ENCODE assay signal across 18 cellular contexts in the genomic region with DNA sequence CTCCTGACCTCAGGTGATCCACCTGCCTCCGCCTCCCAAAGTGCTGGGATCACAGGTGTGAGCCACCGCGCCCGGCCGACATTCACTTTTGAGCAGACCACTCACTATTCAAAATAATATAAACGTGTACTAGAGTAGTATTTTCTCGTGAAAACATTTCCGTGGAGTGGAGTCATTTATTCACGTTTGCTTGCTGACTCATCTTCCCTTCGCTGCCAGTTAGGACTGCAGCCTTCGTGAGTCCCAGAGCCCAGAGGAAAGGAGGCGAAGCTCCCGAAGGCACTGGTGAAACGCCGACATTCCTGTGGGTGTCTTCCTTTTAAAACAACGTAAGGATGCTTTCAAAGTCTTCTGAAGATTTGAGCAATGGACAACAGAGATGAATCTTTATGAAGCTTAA. TPM values are rescaled to one million over a fixed set of nuclear protein-coding genes. Genes with fewer than 3 reads are reported as not detected.
A peak's percentile ranks its signal among the peaks of the same experiment; 100 is the strongest.
DNase-seq lines count a peak whose midpoint lies in the region; ATAC-seq, FAIRE-seq and TF ChIP-seq lines count a peak whose summit lies in the region.
"Had no signal": no experiment of that assay in that cellular context is flagged by ENCODE, and none has a peak within 500 bp of the region (broad histone marks: within the 10 kb centered on the region; RNA-seq: fewer than 3 reads in every experiment).

No MANE protein-coding gene starts in this region.

- no peaks in the 10 kb centered on the region for H4K20me1 ChIP-seq in Karpas-422 (ENCODE audit: insufficient read depth, low read depth, low read length)

- H3K27me3 ChIP-seq in left ventricle myocardium inferior (ENCODE audit: low read depth) (no peaks in the 10 kb centered on the region), tibial artery (peaks cover 0 to 5% of the 10 kb centered on the region in 2 donors), Karpas-422 (ENCODE audit: low read length) (no peaks in the 10 kb centered on the region)

- H3K4me3 ChIP-seq in left ventricle myocardium inferior (no peak overlapping the region), tibial artery (no peak overlapping the region), Karpas-422 (ENCODE audit: low read length) (no peak overlapping the region)

- no peaks in the 10 kb centered on the region for H3K36me3 ChIP-seq in left ventricle myocardium inferior
- H3K36me3 ChIP-seq in tibial artery, result no peaks in the 10 kb centered on the region
- H3K36me3 ChIP-seq in Karpas-422 (ENCODE audit: insufficient read depth, low read length), result no peaks in the 10 kb centered on the region

- H3K4me1 ChIP-seq in left ventricle myocardium inferior (peaks cover 13% of the 10 kb centered on the region), tibial artery (no peaks in the 10 kb centered on the region), Karpas-422 (ENCODE audit: low read length) (peaks cover 20% of the 10 kb centered on the region)
- H3K4me1 ChIP-seq: Caco-2 had no signal

- no peak for TF ChIP-seq CTCF in left ventricle myocardium inferior (IDR thresholded peaks at IDR 0.05; ENCODE audit: borderline replicate concordance)
- TF ChIP-seq CTCF in tibial artery (IDR thresholded peaks at IDR 0.05), result no peak

- H3K9me3 ChIP-seq in left ventricle myocardium inferior (replicated peaks) (peaks cover 13% of the 10 kb centered on the region), tibial artery (peaks cover 0 to 6% (median 0%) of the 10 kb centered on the region in 3 donors), Karpas-422 (ENCODE audit: low read length) (no peaks in the 10 kb centered on the region)
- H3K9me3 ChIP-seq: Caco-2 had no signal

- no peak overlapping the region for H3K4me2 ChIP-seq in Karpas-422 (ENCODE audit: low read depth, low read length, poor library complexity, severe bottlenecking)

- H3K9me2 ChIP-seq in Karpas-422 (replicated peaks; ENCODE audit: insufficient read depth, low read length), result no peaks in the 10 kb centered on the region

- FAIRE-seq in GM12891 (lab: Jason Lieb, UNC), result no peak
- FAIRE-seq: A204.1, endometrium, HTR-8/SVneo had no signal

- no peak for TF ChIP-seq POLR2A in GM12891 (IDR thresholded peaks at IDR 0.05; ENCODE audit: low read depth, low read length)

- DNase-seq in Right ventricle myocardium superior (peak; percentile 23), left cardiac atrium (no peak), amniotic epithelial cell (ENCODE audit: low read depth) (peak; percentile 46), left ventricle myocardium inferior (peak; percentile 3), tibial artery (peak; percentile 11 to 45), GM12891 (ENCODE audit: insufficient read length, low spot score) (no peak), Karpas-422 (no peak)
- DNase-seq: central memory CD4-positive, alpha-beta T cell; GF-D8; NCI-H2081 treated with DMSO at 0.1 percent for 48 hours; NCI-H526 treated with DMSO at 0.1 percent for 48 hours; T-cell had no signal

- no peaks in the 10 kb centered on the region for H3K79me2 ChIP-seq in Karpas-422 (ENCODE audit: low read length)

- no peak overlapping the region for H2AFZ ChIP-seq in Karpas-422 (ENCODE audit: low read length)

- H3K27ac ChIP-seq in left ventricle myocardium inferior (replicated peaks) (no peak overlapping the region), tibial artery (no peak overlapping the region), Karpas-422 (ENCODE audit: low read length) (no peak overlapping the region)

- ATAC-seq in Right ventricle myocardium superior (ENCODE audit: poor library complexity), result no peak
- no peak for ATAC-seq in left cardiac atrium
- no peak for ATAC-seq in HG03025 (IDR thresholded peaks at IDR 0.05; ENCODE audit: low FRiP score, unreplicated experiment)
- ATAC-seq: activated CD4-positive, CD25-positive, alpha-beta regulatory T cell treated with anti-CD3 and anti-CD28 coated beads, Interleukin-2, amount 50 U/mL, for 24 hours; T-cell had no signal

- intact Hi-C loops in Right ventricle myocardium superior (cut with DNase I), result no loop called here
- intact Hi-C loops in left cardiac atrium (cut with DNase I), result no loop called here
- intact Hi-C loops in left ventricle myocardium inferior (cut with micrococcal nuclease), result no loop called here
- intact Hi-C loops in tibial artery (cut with DNase I; ENCODE audit: low total_unique reads), result no loop called here

- no peak overlapping the region for H3K9ac ChIP-seq in Karpas-422 (ENCODE audit: low read length)

TF ChIP-seq in GM12891, 5 proteins besides CTCF, POLR2A, EP300 and RAD21:
- TF ChIP-seq SPI1 (IDR thresholded peaks at IDR 0.05; ENCODE audit: low read depth, low read length) (no peak), POLR2AphosphoS5 (IDR thresholded peaks at IDR 0.05; ENCODE audit: low read depth, low read length) (no peak), PAX5 (IDR thresholded peaks at IDR 0.05; ENCODE audit: insufficient read depth, low read length, severe bottlenecking) (no peak), TAF1 (IDR thresholded peaks at IDR 0.05; ENCODE audit: low read depth, low read length) (no peak), POU2F2 (IDR thresholded peaks at IDR 0.05; ENCODE audit: low read depth, low read length) (no peak)

RNA-seq across cellular contexts. Expression of a gene that starts 10.9 kb away (rescaled TPM):
- total RNA-seq in Right ventricle myocardium superior (99.1 TPM), left cardiac atrium (10 to 100 TPM; 74.4 to 95.3 TPM), left ventricle myocardium inferior (105 TPM)
- 4.0 TPM for polyA plus RNA-seq in GM12891 (2012; ENCODE audit: low read depth, missing spikeins)
- 9.1 and 11.8 TPM in 2 replicates for total RNA-seq in Karpas-422 (2014; rRNA removed; shearing (Covaris generic); ENCODE audit: low replicate concordance)

Comparison
In these comparisons a context has a peak if more than half of its experiments do, and no peak if none do; other contexts are left out.
1. DNase-seq: peak in Right ventricle myocardium superior (single experiment), amniotic epithelial cell (single experiment), left ventricle myocardium inferior (single experiment) and tibial artery (2 of 2); none in left cardiac atrium (single experiment), GM12891 (single experiment) and Karpas-422 (single experiment).